ENCODE assay signal across 16 cellular contexts in the genomic region with DNA sequence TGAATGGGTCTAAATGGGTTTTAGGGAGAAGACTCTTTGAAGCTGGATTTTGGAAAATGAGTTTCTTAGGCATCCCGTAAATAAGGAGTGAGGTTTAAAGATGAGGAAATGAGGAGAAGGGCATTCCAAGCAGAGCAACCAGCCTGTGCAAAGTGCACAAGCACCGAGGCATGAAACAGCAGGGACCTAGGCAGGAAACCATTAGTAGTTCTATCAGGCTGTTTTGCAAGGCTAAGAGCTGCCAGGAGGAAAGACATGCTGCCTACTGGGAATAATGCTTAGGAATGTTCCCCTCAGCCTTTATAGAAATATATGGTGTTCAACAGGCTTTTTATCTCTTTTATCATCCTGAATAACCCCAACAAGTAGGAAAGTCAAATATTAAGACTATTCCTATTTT.
DNase-seq lines count a peak whose midpoint lies in the region; ATAC-seq lines count a peak whose summit lies in the region.
"Had no signal": no experiment of that assay in that cellular context is flagged by ENCODE, and none has a peak within 500 bp of the region (broad histone marks: within the 10 kb centered on the region; RNA-seq: fewer than 3 reads in every experiment).

No MANE protein-coding gene starts in this region.

- H3K27me3 Mint-ChIP-seq in dendritic cell treated with granulocyte-macrophage colony-stimulating factor and Interleukin-4, amounts not matched to agents 40 ng/mL and 50 ng/mL, for 4 days, result peaks cover 17% of the 10 kb centered on the region
- H3K27me3 Mint-ChIP-seq: effector memory CD8-positive, alpha-beta T cell had no signal

- H4K8ac ChIP-seq in mesenchymal stem cell (ENCODE audit: low read length), result peak overlapping the region; percentile 51

- no peaks in the 10 kb centered on the region for H3K36me3 Mint-ChIP-seq in dendritic cell treated with granulocyte-macrophage colony-stimulating factor and Interleukin-4, amounts not matched to agents 40 ng/mL and 50 ng/mL, for 4 days (ENCODE audit: low read depth)
- H3K36me3 Mint-ChIP-seq: natural killer cell treated with Interleukin-12 subunit alpha and Interleukin-12 subunit beta and Interleukin-15 and Interleukin-18, amount 100 ng/mL, for 72 hours had no signal

- H3K14ac ChIP-seq in mesenchymal stem cell (ENCODE audit: low read length in 2 of 2), result no peak overlapping the region

- no peak overlapping the region for H2BK15ac ChIP-seq in mesenchymal stem cell (ENCODE audit: low read depth, poor library complexity, severe bottlenecking)

- H3K79me1 ChIP-seq in mesenchymal stem cell (replicated peaks; ENCODE audit: low read length, poor library complexity, severe bottlenecking), result peaks cover 3% of the 10 kb centered on the region

- peak overlapping the region in 1 of 2 experiments; percentile 57 for H3K4ac ChIP-seq in mesenchymal stem cell (ENCODE audit: low read depth in 1 of 2, low read length in 2 of 2)

- H2AK5ac ChIP-seq in mesenchymal stem cell (ENCODE audit: low read length, severe bottlenecking), result peak overlapping the region; percentile 76

- H2BK120ac ChIP-seq in mesenchymal stem cell (ENCODE audit: low read depth, low read length), result peak overlapping the region; percentile 83

- H2BK5ac ChIP-seq in mesenchymal stem cell (ENCODE audit: low read depth, low read length, poor library complexity, severe bottlenecking), result peak overlapping the region; percentile 91

- no peak overlapping the region for H4K91ac ChIP-seq in mesenchymal stem cell (ENCODE audit: low read length)

- WGBS in mesenchymal stem cell, result 14% methylated on average over 2 of the region's 2 CpGs

- peak overlapping the region; percentile 17; the same call in 1 of the 2 replicates for H3K4me3 ChIP-seq in ACC112 (ENCODE audit: low read depth, low read length)
- H3K4me3 ChIP-seq in mesenchymal stem cell (ENCODE audit: insufficient read depth in 1 of 2, low read depth in 1 of 2, low read length in 2 of 2), result no peak overlapping the region
- H3K4me3 ChIP-seq: adrenal gland had no signal

- H2BK12ac ChIP-seq in mesenchymal stem cell (ENCODE audit: low read length in 2 of 2), result peak overlapping the region; percentile 49 to 64

- H3K23ac ChIP-seq in mesenchymal stem cell (ENCODE audit: low read length in 2 of 2), result no peak overlapping the region

- ATAC-seq in HG03025 (IDR thresholded peaks at IDR 0.05; ENCODE audit: low FRiP score, unreplicated experiment), result no peak
- ATAC-seq: effector memory CD8-positive, alpha-beta T cell; natural killer cell treated with Interleukin-12 subunit alpha and Interleukin-12 subunit beta and Interleukin-15 and Interleukin-18, amount 100 ng/mL, for 72 hours had no signal

- H3K9me3 Mint-ChIP-seq in dendritic cell treated with granulocyte-macrophage colony-stimulating factor and Interleukin-4, amounts not matched to agents 40 ng/mL and 50 ng/mL, for 4 days, result no peaks in the 10 kb centered on the region
- H3K9me3 Mint-ChIP-seq: effector memory CD8-positive, alpha-beta T cell; natural killer cell treated with Interleukin-12 subunit alpha and Interleukin-12 subunit beta and Interleukin-15 and Interleukin-18, amount 100 ng/mL, for 72 hours had no signal

- DNase-seq in HT1080 (ENCODE audit: low read depth) (peak; percentile 36), mesenchymal stem cell (peak; percentile 56), amygdala (lab: John Stamatoyannopoulos, UW) (no peak)
- no peak for DNase-seq in stimulated activated naive CD4-positive, alpha-beta T cell treated with Interleukin-2 at 50 U/mL for 16 hours (lab: John Stamatoyannopoulos, UW)
- DNase-seq in activated CD4-positive, alpha-beta T cell treated with anti-CD3 and anti-CD28 coated beads for 4 hours, result no peak
- DNase-seq: BE2C; effector memory CD8-positive, alpha-beta T cell; GDM1; NCI-H524 treated with DMSO at 0.1 percent for 48 hours; SHP77 treated with DMSO at 0.1 percent for 48 hours; stimulated activated CD8-positive, alpha-beta memory T cell treated with anti-CD3 and anti-CD28 coated beads, Interleukin-4, amount 100 ng/mL, for 48 hours had no signal

- H3K4me1 ChIP-seq in ACC112 (ENCODE audit: control insufficient read depth, insufficient read depth, low read length, unreplicated experiment) (peaks cover 56% of the 10 kb centered on the region), mesenchymal stem cell (ENCODE audit: control insufficient read depth, insufficient read depth, low read depth, low read length) (peaks cover 21% of the 10 kb centered on the region)
- H3K4me1 ChIP-seq: BE2C had no signal

- peaks cover 3% of the 10 kb centered on the region for H3K79me2 ChIP-seq in ACC112 (ENCODE audit: control insufficient read depth, insufficient read depth, low read length, unreplicated experiment)

- no peak overlapping the region for H3K4me3 Mint-ChIP-seq in dendritic cell treated with granulocyte-macrophage colony-stimulating factor and Interleukin-4, amounts not matched to agents 40 ng/mL and 50 ng/mL, for 4 days
- H3K4me3 Mint-ChIP-seq: effector memory CD8-positive, alpha-beta T cell had no signal

- H3K4me1 Mint-ChIP-seq in dendritic cell treated with granulocyte-macrophage colony-stimulating factor and Interleukin-4, amounts not matched to agents 40 ng/mL and 50 ng/mL, for 4 days (ENCODE audit: low read depth), result peaks cover 48% of the 10 kb centered on the region

- H3K18ac ChIP-seq in mesenchymal stem cell (ENCODE audit: low read depth in 1 of 2, low read length in 2 of 2), result peak overlapping the region in 1 of 2 experiments; percentile 70

- peak overlapping the region; percentile 43 for H2AFZ ChIP-seq in ACC112 (ENCODE audit: low read length, unreplicated experiment)
- no peak overlapping the region for H2AFZ ChIP-seq in mesenchymal stem cell (ENCODE audit: low read depth, low read length)

- H3K27ac Mint-ChIP-seq in dendritic cell treated with granulocyte-macrophage colony-stimulating factor and Interleukin-4, amounts not matched to agents 40 ng/mL and 50 ng/mL, for 4 days, result peak overlapping the region; percentile 80
- H3K27ac Mint-ChIP-seq: effector memory CD8-positive, alpha-beta T cell had no signal

- H3K9ac ChIP-seq in mesenchymal stem cell (ENCODE audit: low read length), result peak overlapping the region; percentile 76

- H3K27ac ChIP-seq in ACC112 (ENCODE audit: low read depth, low read length) (peak overlapping the region; percentile 98), mesenchymal stem cell (ENCODE audit: low read length, poor library complexity, severe bottlenecking) (peak overlapping the region; percentile 98)

- no peaks in the 10 kb centered on the region for H3K9me3 ChIP-seq in mesenchymal stem cell (ENCODE audit: control insufficient read depth, low read length)
- H3K9me3 ChIP-seq: adrenal gland, BE2C had no signal

- H3K4me2 ChIP-seq in mesenchymal stem cell (ENCODE audit: low read length, poor library complexity, severe bottlenecking), result no peak overlapping the region

- H3K27me3 ChIP-seq in ACC112 (ENCODE audit: insufficient read depth, low read length), result no peaks in the 10 kb centered on the region
- no peaks in the 10 kb centered on the region for H3K27me3 ChIP-seq in mesenchymal stem cell (ENCODE audit: control insufficient read depth in 1 of 2, insufficient read depth in 1 of 2, low read length in 2 of 2)
- H3K27me3 ChIP-seq: adrenal gland, BE2C had no signal

- intact Hi-C loops in dendritic cell treated with granulocyte-macrophage colony-stimulating factor and Interleukin-4, amounts not matched to agents 40 ng/mL and 50 ng/mL, for 4 days (cut with micrococcal nuclease), result loop anchor here (10.0 kb wide), 2 partner anchors 151 to 561 kb away; partner anchors contain the start of gene FGGY

- H3K36me3 ChIP-seq in ACC112 (ENCODE audit: insufficient read depth, low read length) (no peaks in the 10 kb centered on the region), mesenchymal stem cell (ENCODE audit: control insufficient read depth in 1 of 2, insufficient read depth in 2 of 2, low read depth in 1 of 2, low read length in 2 of 2) (no peaks in the 10 kb centered on the region)
- H3K36me3 ChIP-seq: adrenal gland, BE2C had no signal

Comparison
In these comparisons a context has a peak if more than half of its experiments do, and no peak if none do; other contexts are left out.
1. DNase-seq: peak in HT1080 (single experiment) and mesenchymal stem cell (single experiment); none in stimulated activated naive CD4-positive, alpha-beta T cell treated with Interleukin-2 at 50 U/mL for 16 hours (single experiment), amygdala (0 of 56) and activated CD4-positive, alpha-beta T cell treated with anti-CD3 and anti-CD28 coated beads for 4 hours (0 of 2).